ENCODE assay signal across 18 cellular contexts in the genomic region with DNA sequence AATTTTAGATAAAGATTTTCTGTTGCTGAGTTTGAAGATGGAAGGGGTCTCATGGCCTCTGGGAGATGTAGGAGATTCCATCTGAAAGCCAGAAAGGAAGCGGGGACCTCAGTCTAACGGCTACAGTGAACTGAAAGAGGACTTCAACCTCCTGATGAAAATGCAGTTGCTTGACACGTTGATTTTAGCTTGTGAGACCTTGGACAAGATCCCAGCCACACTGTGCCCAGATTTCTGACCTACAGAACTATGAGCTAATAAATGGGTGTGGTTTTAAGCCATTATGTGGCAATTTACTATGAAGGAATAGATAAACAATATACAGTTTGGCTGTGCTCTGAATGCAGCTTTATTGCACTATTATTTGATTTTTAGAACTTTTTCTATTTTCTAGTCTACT.
A peak's percentile ranks its signal among the peaks of the same experiment; 100 is the strongest.
DNase-seq lines count a peak whose midpoint lies in the region; ATAC-seq, FAIRE-seq and TF ChIP-seq lines count a peak whose summit lies in the region.
"Had no signal": no experiment of that assay in that cellular context is flagged by ENCODE, and none has a peak within 500 bp of the region (broad histone marks: within the 10 kb centered on the region; RNA-seq: fewer than 3 reads in every experiment).

No MANE protein-coding gene starts in this region.

- no peaks in the 10 kb centered on the region for H3K79me2 ChIP-seq in HepG2 (ENCODE audit: insufficient read depth, low read length)

- no peak for TF ChIP-seq POLR2A in HepG2 (IDR thresholded peaks at IDR 0.05; ENCODE audit: insufficient read depth in 1 of 2, low read depth in 2 of 2, low read length in 2 of 2)
- no peak for TF ChIP-seq POLR2A in GM18505 (IDR thresholded peaks at IDR 0.05; ENCODE audit: borderline replicate concordance, extremely low read depth, insufficient read depth, insufficient read length)

- 46% methylated on average over 3 of the region's 3 CpGs for WGBS in right cardiac atrium
- WGBS in HepG2 (ENCODE audit: low lambda C conversion rate): 0% methylated on average over 3 of the region's 3 CpGs

- H2AFZ ChIP-seq in HepG2 (ENCODE audit: low read length): no peak overlapping the region

- intact Hi-C loops in right cardiac atrium (cut with DNase I): no loop called here
- intact Hi-C loops in left ventricle myocardium inferior (cut with micrococcal nuclease): no loop called here
- intact Hi-C loops in HepG2 (cut with micrococcal nuclease; ENCODE audit: unreplicated experiment): no loop called here

- TF ChIP-seq CTCF in left ventricle myocardium inferior (IDR thresholded peaks at IDR 0.05; ENCODE audit: borderline replicate concordance): no peak
- TF ChIP-seq CTCF in cardiac fibroblast (IDR thresholded peaks at IDR 0.05; ENCODE audit: low read depth, low read length): no peak
- TF ChIP-seq CTCF in HepG2 (CRISPR knock-in tag; IDR thresholded peaks at IDR 0.05): no peak

- no peak overlapping the region for H3K27ac ChIP-seq in right cardiac atrium (ENCODE audit: low read length)
- H3K27ac ChIP-seq in left ventricle myocardium inferior (replicated peaks): no peak overlapping the region
- no peak overlapping the region for H3K27ac ChIP-seq in HepG2 (ENCODE audit: extremely low read length, insufficient read depth, low read length)
- H3K27ac ChIP-seq: tibial nerve, WERI-Rb-1 had no signal

- no peaks in the 10 kb centered on the region for H4K20me1 ChIP-seq in HepG2 (ENCODE audit: insufficient read depth, low read length)

- CTCF ChIA-PET in HepG2 (lab: Yijun Ruan, JAX; ENCODE audit: low intra/inter-chr PET ratio, low total read pairs): no interaction called here

- DNase-seq in right cardiac atrium: peak in 2 of 3 donors; percentile 14 to 45
- DNase-seq in left ventricle myocardium inferior: no peak
- peak; percentile 28 to 82 for DNase-seq in cardiac fibroblast (ENCODE audit: low read depth in 2 of 2)
- no peak for DNase-seq in HepG2 (ENCODE audit: low spot score)
- DNase-seq in cerebellar nuclear complex (lab: John Stamatoyannopoulos, UW): no peak
- no peak for DNase-seq in NCI-H1930 (lab: John Stamatoyannopoulos, UW)
- DNase-seq: activated CD8-positive, alpha-beta T cell treated with anti-CD3 and anti-CD28 coated beads for 36 hours; activated T-cell treated with anti-CD3 and anti-CD28 coated beads, Interleukin-2, amount 50 U/mL, for 48 hours; CD4-positive, alpha-beta T cell; DND-41; hippocampal formation; NCI-H1417 treated with DMSO at 0.1 percent for 48 hours; WERI-Rb-1 had no signal

- no peak for FAIRE-seq in HepG2 (lab: Jason Lieb, UNC)
- FAIRE-seq: A204.1 had no signal

- POLR2A ChIA-PET in HepG2 (lab: Yijun Ruan, JAX): no interaction called here

- no peak overlapping the region for H3K9ac ChIP-seq in HepG2 (ENCODE audit: insufficient read depth, low read depth, low read length)

- H3K27me3 ChIP-seq in right cardiac atrium (ENCODE audit: control insufficient read depth, insufficient read depth) (no peaks in the 10 kb centered on the region), left ventricle myocardium inferior (ENCODE audit: low read depth) (no peaks in the 10 kb centered on the region), HepG2 (ENCODE audit: control insufficient read depth in 1 of 2, insufficient read depth in 2 of 2, low read length in 2 of 2) (no peaks in the 10 kb centered on the region)
- H3K27me3 ChIP-seq: tibial nerve had no signal

- H3K4me1 ChIP-seq in right cardiac atrium (ENCODE audit: control insufficient read depth, insufficient read depth, low read length) (no peaks in the 10 kb centered on the region), left ventricle myocardium inferior (no peaks in the 10 kb centered on the region), HepG2 (ENCODE audit: insufficient read depth, low read length) (no peaks in the 10 kb centered on the region)

- no peaks in the 10 kb centered on the region for H3K36me3 ChIP-seq in left ventricle myocardium inferior
- no peaks in the 10 kb centered on the region for H3K36me3 ChIP-seq in HepG2 (replicated peaks in 1 of 2; ENCODE audit: control insufficient read depth in 1 of 2, insufficient read depth in 2 of 2, low read length in 2 of 2)
- H3K36me3 ChIP-seq: tibial nerve, WERI-Rb-1 had no signal

- no TSS peak for BruUV-seq in HepG2 (replicated peaks; lab: Mats Ljungman, UMichigan)

- no peak overlapping the region for H3K4me2 ChIP-seq in HepG2 (ENCODE audit: low read depth, low read length)

- no peak overlapping the region for H3K4me3 ChIP-seq in right cardiac atrium (ENCODE audit: low read length)
- no peak overlapping the region for H3K4me3 ChIP-seq in left ventricle myocardium inferior
- H3K4me3 ChIP-seq in cardiac fibroblast (replicated peaks in 1 of 2; ENCODE audit: low read depth in 2 of 2, low read length in 2 of 2): no peak overlapping the region
- no peak overlapping the region for H3K4me3 ChIP-seq in HepG2 (replicated peaks in 1 of 3; ENCODE audit: insufficient read depth in 1 of 3, low read depth in 2 of 3, low read length in 3 of 3)
- H3K4me3 ChIP-seq: skin epidermis, tibial nerve had no signal

- TF ChIP-seq EP300 in HepG2 (IDR thresholded peaks at IDR 0.05; ENCODE audit: low read depth in 2 of 2, low read length in 2 of 2) (no peak), HepG2 (CRISPR knock-in tag; IDR thresholded peaks at IDR 0.05; ENCODE audit: borderline replicate concordance) (no peak)

- no peak for TF ChIP-seq RAD21 in HepG2 (CRISPR knock-in tag; IDR thresholded peaks at IDR 0.05)

- in situ Hi-C loops in HepG2 (cut with HindIII; ENCODE audit: extremely low pct_ligation_motif_present, low pct_unique_long_range_greater_than_20kb): no loop called here

- no peaks in the 10 kb centered on the region for H3K9me3 ChIP-seq in right cardiac atrium (ENCODE audit: control insufficient read depth, low read length)
- H3K9me3 ChIP-seq in left ventricle myocardium inferior (replicated peaks): no peaks in the 10 kb centered on the region
- no peaks in the 10 kb centered on the region for H3K9me3 ChIP-seq in HepG2 (ENCODE audit: low read length)
- H3K9me3 ChIP-seq: tibial nerve had no signal

- peak in 1 of 2 donors; percentile 38 for ATAC-seq in right cardiac atrium
- peak; percentile 43; the same call in 1 of the 3 replicates for ATAC-seq in HepG2
- ATAC-seq in HG02798 (IDR thresholded peaks at IDR 0.05; ENCODE audit: poor library complexity, unreplicated experiment): no peak
- no peak for ATAC-seq in GM18505 (IDR thresholded peaks at IDR 0.05; ENCODE audit: unreplicated experiment)
- ATAC-seq: activated CD8-positive, alpha-beta T cell treated with anti-CD3 and anti-CD28 coated beads for 36 hours had no signal

TF ChIP-seq in HepG2, 621 proteins besides CTCF, POLR2A, EP300 and RAD21 (continues in another document):
- TF ChIP-seq SIX1 (CRISPR knock-in tag; IDR thresholded peaks at IDR 0.05; ENCODE audit: borderline replicate concordance): no peak
- TF ChIP-seq MED1 (CRISPR knock-in tag; IDR thresholded peaks at IDR 0.05): no peak
- TF ChIP-seq, protein P1, sequence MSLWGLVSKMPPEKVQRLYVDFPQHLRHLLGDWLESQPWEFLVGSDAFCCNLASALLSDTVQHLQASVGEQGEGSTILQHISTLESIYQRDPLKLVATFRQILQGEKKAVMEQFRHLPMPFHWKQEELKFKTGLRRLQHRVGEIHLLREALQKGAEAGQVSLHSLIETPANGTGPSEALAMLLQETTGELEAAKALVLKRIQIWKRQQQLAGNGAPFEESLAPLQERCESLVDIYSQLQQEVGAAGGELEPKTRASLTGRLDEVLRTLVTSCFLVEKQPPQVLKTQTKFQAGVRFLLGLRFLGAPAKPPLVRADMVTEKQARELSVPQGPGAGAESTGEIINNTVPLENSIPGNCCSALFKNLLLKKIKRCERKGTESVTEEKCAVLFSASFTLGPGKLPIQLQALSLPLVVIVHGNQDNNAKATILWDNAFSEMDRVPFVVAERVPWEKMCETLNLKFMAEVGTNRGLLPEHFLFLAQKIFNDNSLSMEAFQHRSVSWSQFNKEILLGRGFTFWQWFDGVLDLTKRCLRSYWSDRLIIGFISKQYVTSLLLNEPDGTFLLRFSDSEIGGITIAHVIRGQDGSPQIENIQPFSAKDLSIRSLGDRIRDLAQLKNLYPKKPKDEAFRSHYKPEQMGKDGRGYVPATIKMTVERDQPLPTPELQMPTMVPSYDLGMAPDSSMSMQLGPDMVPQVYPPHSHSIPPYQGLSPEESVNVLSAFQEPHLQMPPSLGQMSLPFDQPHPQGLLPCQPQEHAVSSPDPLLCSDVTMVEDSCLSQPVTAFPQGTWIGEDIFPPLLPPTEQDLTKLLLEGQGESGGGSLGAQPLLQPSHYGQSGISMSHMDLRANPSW (CRISPR knock-in tag; IDR thresholded peaks at IDR 0.05; ENCODE audit: borderline replicate concordance): no peak
- no peak for TF ChIP-seq ZNF749 (CRISPR knock-in tag; IDR thresholded peaks at IDR 0.05; ENCODE audit: borderline replicate concordance)
- TF ChIP-seq, protein P2, sequence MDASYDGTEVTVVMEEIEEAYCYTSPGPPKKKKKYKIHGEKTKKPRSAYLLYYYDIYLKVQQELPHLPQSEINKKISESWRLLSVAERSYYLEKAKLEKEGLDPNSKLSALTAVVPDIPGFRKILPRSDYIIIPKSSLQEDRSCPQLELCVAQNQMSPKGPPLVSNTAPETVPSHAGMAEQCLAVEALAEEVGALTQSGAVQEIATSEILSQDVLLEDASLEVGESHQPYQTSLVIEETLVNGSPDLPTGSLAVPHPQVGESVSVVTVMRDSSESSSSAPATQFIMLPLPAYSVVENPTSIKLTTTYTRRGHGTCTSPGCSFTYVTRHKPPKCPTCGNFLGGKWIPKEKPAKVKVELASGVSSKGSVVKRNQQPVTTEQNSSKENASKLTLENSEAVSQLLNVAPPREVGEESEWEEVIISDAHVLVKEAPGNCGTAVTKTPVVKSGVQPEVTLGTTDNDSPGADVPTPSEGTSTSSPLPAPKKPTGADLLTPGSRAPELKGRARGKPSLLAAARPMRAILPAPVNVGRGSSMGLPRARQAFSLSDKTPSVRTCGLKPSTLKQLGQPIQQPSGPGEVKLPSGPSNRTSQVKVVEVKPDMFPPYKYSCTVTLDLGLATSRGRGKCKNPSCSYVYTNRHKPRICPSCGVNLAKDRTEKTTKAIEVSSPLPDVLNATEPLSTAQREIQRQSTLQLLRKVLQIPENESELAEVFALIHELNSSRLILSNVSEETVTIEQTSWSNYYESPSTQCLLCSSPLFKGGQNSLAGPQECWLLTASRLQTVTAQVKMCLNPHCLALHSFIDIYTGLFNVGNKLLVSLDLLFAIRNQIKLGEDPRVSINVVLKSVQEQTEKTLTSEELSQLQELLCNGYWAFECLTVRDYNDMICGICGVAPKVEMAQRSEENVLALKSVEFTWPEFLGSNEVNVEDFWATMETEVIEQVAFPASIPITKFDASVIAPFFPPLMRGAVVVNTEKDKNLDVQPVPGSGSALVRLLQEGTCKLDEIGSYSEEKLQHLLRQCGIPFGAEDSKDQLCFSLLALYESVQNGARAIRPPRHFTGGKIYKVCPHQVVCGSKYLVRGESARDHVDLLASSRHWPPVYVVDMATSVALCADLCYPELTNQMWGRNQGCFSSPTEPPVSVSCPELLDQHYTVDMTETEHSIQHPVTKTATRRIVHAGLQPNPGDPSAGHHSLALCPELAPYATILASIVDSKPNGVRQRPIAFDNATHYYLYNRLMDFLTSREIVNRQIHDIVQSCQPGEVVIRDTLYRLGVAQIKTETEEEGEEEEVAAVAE (CRISPR knock-in tag; IDR thresholded peaks at IDR 0.05; ENCODE audit: borderline replicate concordance): no peak
- TF ChIP-seq ZNF460 (CRISPR knock-in tag; IDR thresholded peaks at IDR 0.05; ENCODE audit: borderline replicate concordance): no peak

Comparison
In these comparisons a context has a peak if more than half of its experiments do, and no peak if none do; other contexts are left out.
1. DNase-seq: peak in right cardiac atrium (2 of 3) and cardiac fibroblast (2 of 2); none in left ventricle myocardium inferior (single experiment), HepG2 (single experiment), cerebellar nuclear complex (0 of 2) and NCI-H1930 (0 of 2).